In genomic region chr17:51951737-51952136, GRCh38 we compare ENCODE assay signal across 23 cellular contexts.
"Had no signal": no experiment of that assay in that cellular context is flagged by ENCODE, and none has a peak within 500 bp of the region (broad histone marks: within the 10 kb centered on the region; RNA-seq: fewer than 3 reads in every experiment).

No MANE protein-coding gene starts in this region.

- H3K4me3 ChIP-seq: colonic mucosa, esophagus muscularis mucosa, heart right ventricle, lung, mucosa of descending colon, prostate gland, right atrium auricular region, testis, tibial artery had no signal

- H3K9me3 ChIP-seq: colonic mucosa, mucosa of descending colon, prostate gland, testis, tibial artery had no signal

- DNase-seq: colonic mucosa; effector CD8-positive, alpha-beta T cell; endodermal cell; foreskin melanocyte; glutamatergic neuron; heart right ventricle; hippocampal formation; islet precursor cell; mesenchymal stem cell; mucosa of descending colon; naive thymus-derived CD8-positive, alpha-beta T cell; nephron progenitor cell; nucleus accumbens; stimulated activated CD4-positive, alpha-beta T cell treated with anti-CD3 and anti-CD28 coated beads, Interleukin-2, amount 100 ng/mL, for 24 hours; stimulated activated CD4-positive, alpha-beta T cell treated with anti-CD3 and anti-CD28 coated beads, Interleukin-4, amount 100 ng/mL, for 24 hours; stimulated activated naive CD8-positive, alpha-beta T cell treated with anti-CD3 and anti-CD28 coated beads, Interleukin-15, Interleukin-2, amounts not matched to agents 100 U/mL and 50 U/mL, for 24 hours; substantia nigra; testis; tibial artery had no signal

- H3K36me3 ChIP-seq: colonic mucosa, esophagus muscularis mucosa, heart right ventricle, prostate gland, right atrium auricular region, tibial artery had no signal

- H3K27me3 ChIP-seq: colonic mucosa, esophagus muscularis mucosa, heart right ventricle, right atrium auricular region, testis, tibial artery had no signal

- H3K4me1 ChIP-seq: colonic mucosa, esophagus muscularis mucosa, heart right ventricle, prostate gland, right atrium auricular region, testis, tibial artery had no signal

- H3K27ac ChIP-seq: colonic mucosa, esophagus muscularis mucosa, heart right ventricle, prostate gland, right atrium auricular region, testis, tibial artery had no signal
